15 cellular contexts compared by ENCODE assay signal in the genomic region with DNA sequence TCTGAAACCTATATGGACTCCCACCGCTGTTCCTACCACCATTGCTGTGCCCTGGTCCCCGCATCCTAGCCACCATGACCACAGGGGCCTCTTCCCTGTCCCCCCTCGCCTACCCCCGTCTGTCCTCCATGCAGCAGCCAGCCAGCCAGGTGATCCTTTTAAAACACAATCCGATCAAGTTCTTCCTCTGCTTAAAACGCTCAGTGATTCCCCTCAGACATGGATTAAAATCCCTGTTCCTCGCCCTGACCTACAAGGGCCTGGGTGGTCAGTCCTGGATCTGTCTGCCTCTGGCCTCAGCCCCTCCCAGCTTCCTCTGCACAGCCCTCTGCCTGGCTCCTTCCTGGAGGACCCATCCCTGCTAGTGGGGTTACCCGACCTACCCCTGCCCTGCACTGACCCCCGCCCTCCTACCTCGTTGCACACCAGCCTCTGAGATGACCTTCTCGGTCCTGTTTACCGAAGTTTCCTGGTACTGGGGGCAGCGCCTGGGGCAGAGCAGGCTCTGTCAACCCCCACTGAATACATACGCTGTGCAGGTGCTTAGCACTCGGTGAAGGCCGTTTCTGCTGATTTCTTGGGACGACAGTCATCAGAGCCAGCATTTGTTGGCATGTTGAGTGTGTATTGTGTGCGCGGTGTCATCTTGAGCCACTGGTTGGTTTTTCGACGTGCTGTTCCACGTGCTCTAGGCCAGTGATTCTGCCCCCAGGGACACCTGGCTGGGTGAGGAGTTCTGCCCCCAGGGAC. TPM values are rescaled to one million over a fixed set of nuclear protein-coding genes. Genes with fewer than 3 reads are reported as not detected.
DNase-seq lines count a peak whose midpoint lies in the region; ATAC-seq and TF ChIP-seq lines count a peak whose summit lies in the region.
"Had no signal": no experiment of that assay in that cellular context is flagged by ENCODE, and none has a peak within 500 bp of the region (broad histone marks: within the 10 kb centered on the region; RNA-seq: fewer than 3 reads in every experiment).

No MANE protein-coding gene starts in this region.

- H3K36me3 ChIP-seq in WERI-Rb-1, result peaks cover 3% of the 10 kb centered on the region
- H3K36me3 ChIP-seq in uterus, result no peaks in the 10 kb centered on the region
- H3K36me3 ChIP-seq: gastrocnemius medialis, suprapubic skin had no signal

- TF ChIP-seq CTCF in Calu3 (IDR thresholded peaks at IDR 0.05; ENCODE audit: unreplicated experiment) (no peak), WERI-Rb-1 (IDR thresholded peaks at IDR 0.05; ENCODE audit: low read depth, low read length) (no peak), uterus (IDR thresholded peaks at IDR 0.05) (no peak)

- CTCF ChIA-PET in Calu3 (lab: Charles Lee), result no interaction called here

- H3K36me3 Mint-ChIP-seq in Calu3 (ENCODE audit: insufficient read depth, unreplicated experiment), result peaks cover 68% of the 10 kb centered on the region

- ATAC-seq in HG03354 (IDR thresholded peaks at IDR 0.05; ENCODE audit: poor library complexity, severe bottlenecking, unreplicated experiment), result no peak
- ATAC-seq: gastrocnemius medialis had no signal

- peaks cover 0 to 8% of the 10 kb centered on the region in 2 donors for H3K4me1 ChIP-seq in uterus

- H3K9me3 Mint-ChIP-seq in Calu3 (ENCODE audit: low read depth, unreplicated experiment), result no peaks in the 10 kb centered on the region
- H3K9me3 Mint-ChIP-seq: CD4-positive, alpha-beta memory T cell had no signal

- no TSS peak for BruUV-seq in Calu3 (replicated peaks; lab: Mats Ljungman, UMichigan)

- peak overlapping the region; percentile 24 for H3K27ac Mint-ChIP-seq in Calu3 (ENCODE audit: unreplicated experiment)

- peaks cover 6% of the 10 kb centered on the region for H3K27me3 Mint-ChIP-seq in Calu3 (ENCODE audit: unreplicated experiment)

- intact Hi-C loops in Calu3 (cut with micrococcal nuclease; ENCODE audit: unreplicated experiment) (no loop called here), uterus (cut with DNase I; ENCODE audit: low total_unique reads) (no loop called here)

- H3K4me3 ChIP-seq in WERI-Rb-1 (ENCODE audit: low read depth, low read length) (no peak overlapping the region), uterus (no peak overlapping the region)
- H3K4me3 ChIP-seq: gastrocnemius medialis, SK-N-MC, suprapubic skin had no signal

- no peaks in the 10 kb centered on the region for H3K9me3 ChIP-seq in WERI-Rb-1 (ENCODE audit: severe bottlenecking)
- H3K9me3 ChIP-seq in uterus, result no peaks in the 10 kb centered on the region
- H3K9me3 ChIP-seq: gastrocnemius medialis, suprapubic skin had no signal

- no peak for TF ChIP-seq POLR2A in uterus (IDR thresholded peaks at IDR 0.05)

- H3K4me1 Mint-ChIP-seq in Calu3 (ENCODE audit: low read depth, unreplicated experiment), result peaks cover 42% of the 10 kb centered on the region

- no peak overlapping the region for H3K4me3 Mint-ChIP-seq in Calu3 (ENCODE audit: low read depth, unreplicated experiment)

- H3K27me3 ChIP-seq in WERI-Rb-1 (ENCODE audit: insufficient read depth, low read depth, severe bottlenecking) (no peaks in the 10 kb centered on the region), uterus (peaks cover 0 to 24% of the 10 kb centered on the region in 2 donors)

- no peak for DNase-seq in Calu3
- peak; percentile 57 for DNase-seq in WERI-Rb-1
- DNase-seq in medulla oblongata (ENCODE audit: extremely low spot score), result peak; percentile 35
- DNase-seq in uterus, result no peak
- DNase-seq in GM03348 (ENCODE audit: low spot score), result no peak
- DNase-seq: activated CD8-positive, alpha-beta memory T cell treated with anti-CD3 and anti-CD28 coated beads, Interleukin-2, amount 50 U/mL, for 48 hours; CD4-positive, alpha-beta memory T cell; gastrocnemius medialis; GF-D8; IMR-90; kidney glomerular epithelial cell; NCI-H1694 had no signal

- H3K27ac ChIP-seq in WERI-Rb-1 (no peak overlapping the region), uterus (no peak overlapping the region)
- H3K27ac ChIP-seq: gastrocnemius medialis, SK-N-MC, suprapubic skin had no signal

RNA-seq across cellular contexts. Expression of a gene that starts 14.7 kb away (rescaled TPM):
- total RNA-seq in Calu3 (2022) (256 and 267 TPM in 2 replicates), uterus (100 to 1,000 TPM in 2 of 4 donors, 10 to 100 TPM in 2; 58.1 to 275 (median 91.4) TPM)

RNA-seq across cellular contexts. Expression of a gene that starts 19.0 kb away (rescaled TPM):
- total RNA-seq in Calu3 (2022), result 2.9 and 3.9 TPM in 2 replicates
- total RNA-seq in uterus, result 10 to 100 TPM in 1 of 4 donors, 1 to 10 TPM in 1, not detected in 2; 1.9 to 10.2 TPM
- total RNA-seq: CD4-positive, alpha-beta memory T cell; IMR-90 had no signal

RNA-seq across cellular contexts. Expression of a gene that starts 29.3 kb away (rescaled TPM):
- total RNA-seq in Calu3 (2022) (14.7 and 16.4 TPM in 2 replicates), uterus (1 to 10 TPM in 3 of 4 donors, not detected in 1; 3.7 to 7.1 (median 3.8) TPM)

RNA-seq across cellular contexts. Expression of a gene that starts 38.8 kb away (rescaled TPM):
- total RNA-seq in Calu3 (2022) (12.9 and 19.7 TPM in 2 replicates), uterus (10 to 100 TPM in 2 of 4 donors, 1 to 10 TPM in 2; 1.8 to 39.8 (median 16.1) TPM)
- total RNA-seq: CD4-positive, alpha-beta memory T cell had no signal

Comparison
In these comparisons a context has a peak if more than half of its experiments do, and no peak if none do; other contexts are left out.
1. DNase-seq: peak in WERI-Rb-1 (single experiment) and medulla oblongata (single experiment); none in Calu3 (single experiment), uterus (0 of 2) and GM03348 (single experiment).